In genomic region chr14:80941241-80942157, GRCh38 we compare ENCODE assay signal across 8 cellular contexts. TPM values are rescaled to one million over a fixed set of nuclear protein-coding genes. Genes with fewer than 3 reads are reported as not detected.
DNase-seq lines count a peak whose midpoint lies in the region; ATAC-seq, FAIRE-seq and TF ChIP-seq lines count a peak whose summit lies in the region.

TSS of gene CEP128 (minus strand) at chr14:80941738.

- H3K4me3 ChIP-seq in brain microvascular endothelial cell (ENCODE audit: low read depth, low read length) (peak within 1 kb of the TSS; percentile 90), iPS DF 6.9 (ENCODE audit: low read length) (peak within 1 kb of the TSS; percentile 96), gastrocnemius medialis (peak within 1 kb of the TSS; percentile 61 to 85 (median 80))

- peak within 1 kb of the TSS; percentile 20 for H3K27ac ChIP-seq in brain microvascular endothelial cell
- no peak within 1 kb of the TSS for H3K27ac ChIP-seq in iPS DF 6.9 (ENCODE audit: low read length)
- H3K27ac ChIP-seq in gastrocnemius medialis = peak within 1 kb of the TSS; percentile 70 to 79 (median 74)

- no peak for TF ChIP-seq CTCF in brain microvascular endothelial cell (IDR thresholded peaks at IDR 0.05; ENCODE audit: low read depth, low read length, missing control alignments)
- no peak for TF ChIP-seq CTCF in gastrocnemius medialis (IDR thresholded peaks at IDR 0.05 in 4 of 5, conservative IDR thresholded peaks at IDR 0.05 in 1 of 5)

- H3K4me1 ChIP-seq in iPS DF 6.9 (ENCODE audit: control insufficient read depth, insufficient read depth, low read length) = no peaks in the 10 kb centered on the region
- peaks cover 5 to 8% of the 10 kb centered on the region in 2 donors for H3K4me1 ChIP-seq in gastrocnemius medialis

- H3K36me3 ChIP-seq in brain microvascular endothelial cell (replicated peaks) (no peaks in the 10 kb centered on the region), iPS DF 6.9 (ENCODE audit: control insufficient read depth, insufficient read depth, low read length) (no peaks in the 10 kb centered on the region), gastrocnemius medialis (no peaks in the 10 kb centered on the region)

- peak; percentile 98 for FAIRE-seq in A204.1 (lab: Jason Lieb, UNC)

- DNase-seq in NCI-H2107 treated with DMSO at 0.1 percent for 48 hours (lab: John Stamatoyannopoulos, UW; ENCODE audit: unreplicated experiment) (peak; percentile 99), UCSD-AML1 (lab: John Stamatoyannopoulos, UW; ENCODE audit: unreplicated experiment) (peak; percentile 91), brain microvascular endothelial cell (peak; percentile 98), iPS DF 6.9 (ENCODE audit: low read depth, low spot score) (peak; percentile 85), gastrocnemius medialis (peak; percentile 92 to 94)

- no peak for TF ChIP-seq POLR2A in gastrocnemius medialis (IDR thresholded peaks at IDR 0.05)

- in situ Hi-C loops in brain microvascular endothelial cell (cut with HindIII; ENCODE audit: low pct_ligation_motif_present, low sequenced_read_pairs) (no loop called here), gastrocnemius medialis (cut with MboI; ENCODE audit: low sequenced_read_pairs in 4 of 4) (loop anchor here in 1 of 4 donors (10.0 kb wide), 1 partner anchor 233 kb away; no protein-coding TSS in a partner anchor)

- intact Hi-C loops in gastrocnemius medialis (cut with DNase I; ENCODE audit: low total_unique reads) = loop anchor here (5.0 kb wide), 2 partner anchors 276 to 591 kb away; partner anchors contain the start of gene SEL1L

- H3K9me3 ChIP-seq in iPS DF 6.9 (ENCODE audit: control insufficient read depth, insufficient read depth, low read length) (no peaks in the 10 kb centered on the region), gastrocnemius medialis (no peaks in the 10 kb centered on the region)

- H3K27me3 ChIP-seq in brain microvascular endothelial cell (replicated peaks) = no peaks in the 10 kb centered on the region
- no peaks in the 10 kb centered on the region for H3K27me3 ChIP-seq in iPS DF 6.9 (ENCODE audit: control insufficient read depth, insufficient read depth, low read length)
- H3K27me3 ChIP-seq in gastrocnemius medialis = no peaks in the 10 kb centered on the region

- ATAC-seq in GM18858 (IDR thresholded peaks at IDR 0.05; ENCODE audit: unreplicated experiment) = peak; percentile 95
- peak; percentile 95 for ATAC-seq in HG03066 (IDR thresholded peaks at IDR 0.05; ENCODE audit: low read depth, unreplicated experiment)
- peak; percentile 100 for ATAC-seq in gastrocnemius medialis

- no CpG with 5 or more reads among the region's 40 CpGs for WGBS in iPS DF 6.9 (ENCODE audit: insufficient coverage, insufficient read length)

RNA-seq across cellular contexts. Expression of gene CEP128, which starts in this region (rescaled TPM):
- total RNA-seq in gastrocnemius medialis = 1 to 10 TPM in 3 of 4 donors, under 1 TPM in 1; 0.82 to 3.6 (median 1.6) TPM
